Comparison of ENCODE assay signal across 8 cellular contexts in the genomic region with DNA sequence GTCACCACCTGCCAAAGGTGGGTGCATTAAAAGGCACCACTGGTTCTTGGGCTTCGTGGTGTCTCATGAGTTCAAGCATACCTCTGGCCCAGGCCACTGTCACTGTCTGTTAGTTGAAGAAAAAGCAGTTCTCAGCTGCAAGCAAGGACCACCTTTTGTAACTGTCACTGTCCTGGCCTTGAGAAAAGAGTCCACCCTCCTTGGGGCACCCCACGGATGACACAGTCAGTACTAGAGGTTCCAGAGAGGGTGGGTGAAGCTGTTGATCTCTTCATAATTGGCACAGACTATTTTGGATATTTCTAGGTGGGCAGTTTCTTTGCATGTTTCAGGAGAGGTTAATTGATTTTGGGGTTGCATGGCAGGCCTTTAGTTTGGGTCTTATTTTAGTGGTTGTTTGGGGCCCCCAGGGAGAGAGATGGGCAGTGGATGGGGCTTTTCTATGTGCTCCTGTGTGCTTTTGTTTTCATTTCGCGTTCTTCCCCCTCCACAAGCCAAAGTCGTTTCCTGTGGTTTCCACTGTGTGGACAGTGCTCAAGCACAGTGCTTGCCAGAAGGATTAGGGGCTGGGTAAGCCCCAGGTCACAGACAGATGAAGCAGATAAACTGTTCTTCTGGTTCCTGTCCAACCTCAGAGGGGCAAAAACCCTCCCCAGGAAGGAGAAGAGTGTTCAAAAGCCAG.
A peak's percentile ranks its signal among the peaks of the same experiment; 100 is the strongest.
DNase-seq lines count a peak whose midpoint lies in the region; ATAC-seq and TF ChIP-seq lines count a peak whose summit lies in the region.

No MANE protein-coding gene starts in this region.

- H3K4me3 ChIP-seq in left lung = no peak overlapping the region

- H3K4me3 Mint-ChIP-seq in activated naive CD4-positive, alpha-beta T cell treated with anti-CD3 and anti-CD28 coated beads for 36 hours = peak overlapping the region; percentile 29
- H3K4me3 Mint-ChIP-seq in stimulated activated naive CD8-positive, alpha-beta T cell treated with anti-CD3 and anti-CD28 coated beads, Interleukin-15, amount 100 ng/mL, for 72 hours = peak overlapping the region; percentile 58 to 68

- peaks cover 2% of the 10 kb centered on the region for H3K36me3 Mint-ChIP-seq in activated naive CD4-positive, alpha-beta T cell treated with anti-CD3 and anti-CD28 coated beads for 36 hours (ENCODE audit: low read depth)

- H3K9me3 Mint-ChIP-seq in activated naive CD4-positive, alpha-beta T cell treated with anti-CD3 and anti-CD28 coated beads for 36 hours = peaks cover 5% of the 10 kb centered on the region
- peaks cover 8 to 11% of the 10 kb centered on the region in 2 donors for H3K9me3 Mint-ChIP-seq in stimulated activated naive CD8-positive, alpha-beta T cell treated with anti-CD3 and anti-CD28 coated beads, Interleukin-15, amount 100 ng/mL, for 72 hours

- ATAC-seq in HG03103 (IDR thresholded peaks at IDR 0.05; ENCODE audit: low read depth, unreplicated experiment) (peak; percentile 89), left lung (no peak)
- peak; percentile 98 for ATAC-seq in stimulated activated naive CD8-positive, alpha-beta T cell treated with anti-CD3 and anti-CD28 coated beads, Interleukin-15, amount 100 ng/mL, for 72 hours

- H3K9me3 ChIP-seq in left lung = no peaks in the 10 kb centered on the region

- H3K36me3 ChIP-seq in left lung = no peaks in the 10 kb centered on the region

- intact Hi-C loops in activated naive CD4-positive, alpha-beta T cell treated with anti-CD3 and anti-CD28 coated beads for 36 hours (cut with micrococcal nuclease) = no loop called here
- intact Hi-C loops in left lung (cut with DNase I) = no loop called here

- CTCF ChIA-PET in activated naive CD4-positive, alpha-beta T cell treated with anti-CD3 and anti-CD28 coated beads for 36 hours (lab: Charles Lee) = no interaction called here

- TF ChIP-seq CTCF in left lung (IDR thresholded peaks at IDR 0.05) = no peak

- H3K27ac Mint-ChIP-seq in activated naive CD4-positive, alpha-beta T cell treated with anti-CD3 and anti-CD28 coated beads for 36 hours = peak overlapping the region; percentile 18
- peak overlapping the region; percentile 82 to 94 for H3K27ac Mint-ChIP-seq in stimulated activated naive CD8-positive, alpha-beta T cell treated with anti-CD3 and anti-CD28 coated beads, Interleukin-15, amount 100 ng/mL, for 72 hours

- H3K27ac ChIP-seq in left lung = no peak overlapping the region

- no peaks in the 10 kb centered on the region for H3K4me1 ChIP-seq in left lung

- no peak for DNase-seq in activated naive CD4-positive, alpha-beta T cell treated with anti-CD3 and anti-CD28 coated beads for 36 hours
- no peak for DNase-seq in activated naive CD4-positive, alpha-beta T cell (lab: John Stamatoyannopoulos, UW)
- peak; percentile 40 for DNase-seq in UCSD-AML1 (lab: John Stamatoyannopoulos, UW; ENCODE audit: unreplicated experiment)
- peak in 1 of 2 donors; percentile 45 for DNase-seq in stimulated activated naive CD8-positive, alpha-beta T cell treated with anti-CD3 and anti-CD28 coated beads, Interleukin-15, amount 100 ng/mL, for 72 hours
- no peak for DNase-seq in iPS-NIHi11 (ENCODE audit: low spot score)
- no peak for DNase-seq in left lung
- no peak for DNase-seq in amniotic stem cell (lab: John Stamatoyannopoulos, UW)

- H3K27me3 ChIP-seq in left lung = no peaks in the 10 kb centered on the region

- H3K4me1 Mint-ChIP-seq in activated naive CD4-positive, alpha-beta T cell treated with anti-CD3 and anti-CD28 coated beads for 36 hours (ENCODE audit: low read depth) = peaks cover 19% of the 10 kb centered on the region
- peaks cover 30% of the 10 kb centered on the region for H3K4me1 Mint-ChIP-seq in stimulated activated naive CD8-positive, alpha-beta T cell treated with anti-CD3 and anti-CD28 coated beads, Interleukin-15, amount 100 ng/mL, for 72 hours

- H3K27me3 Mint-ChIP-seq in activated naive CD4-positive, alpha-beta T cell treated with anti-CD3 and anti-CD28 coated beads for 36 hours (ENCODE audit: low read depth) = no peaks in the 10 kb centered on the region
- H3K27me3 Mint-ChIP-seq in stimulated activated naive CD8-positive, alpha-beta T cell treated with anti-CD3 and anti-CD28 coated beads, Interleukin-15, amount 100 ng/mL, for 72 hours = no peaks in the 10 kb centered on the region
